Comparison of ENCODE assay signal across 10 cellular contexts in genomic region chr5:57693488-57694305, GRCh38.
DNase-seq lines count a peak whose midpoint lies in the region; ATAC-seq and TF ChIP-seq lines count a peak whose summit lies in the region.
"Had no signal": no experiment of that assay in that cellular context is flagged by ENCODE, and none has a peak within 500 bp of the region (broad histone marks: within the 10 kb centered on the region; RNA-seq: fewer than 3 reads in every experiment).

No MANE protein-coding gene starts in this region.

- peaks cover 25% of the 10 kb centered on the region for H3K4me1 ChIP-seq in HUES6 (ENCODE audit: control insufficient read depth, insufficient read depth, low read length)
- no peaks in the 10 kb centered on the region for H3K4me1 ChIP-seq in naive thymus-derived CD4-positive, alpha-beta T cell (ENCODE audit: control insufficient read depth in 2 of 2, insufficient read depth in 2 of 2, low read length in 2 of 2)

- no peaks in the 10 kb centered on the region for H3K27me3 ChIP-seq in HUES6 (ENCODE audit: control insufficient read depth, insufficient read depth, low read length)
- no peaks in the 10 kb centered on the region for H3K27me3 ChIP-seq in naive thymus-derived CD4-positive, alpha-beta T cell (ENCODE audit: control insufficient read depth in 2 of 2, insufficient read depth in 2 of 2, low read length in 2 of 2)

- peak overlapping the region; percentile 69; the same call in 1 of the 2 replicates for H3K27ac ChIP-seq in HUES6 (ENCODE audit: low read depth, low read length)
- H3K27ac ChIP-seq in skin epidermis: peak overlapping the region in 13 of 21 experiments; percentile 19 to 60 (median 31)
- H3K27ac ChIP-seq in naive thymus-derived CD4-positive, alpha-beta T cell (ENCODE audit: low read depth, low read length): no peak overlapping the region

- H3K4me3 ChIP-seq in HUES6 (ENCODE audit: low read depth, low read length): peak overlapping the region; percentile 22; the same call in 1 of the 2 replicates
- H3K4me3 ChIP-seq in skin epidermis: peak overlapping the region in 1 of 7 experiments; percentile 28
- H3K4me3 ChIP-seq in naive thymus-derived CD4-positive, alpha-beta T cell (ENCODE audit: low read length): no peak overlapping the region

- POLR2A ChIA-PET in GM10248 (lab: Yijun Ruan, JAX): no interaction called here
- POLR2A ChIA-PET in naive thymus-derived CD4-positive, alpha-beta T cell (lab: Charles Lee): no interaction called here

- H3K36me3 Mint-ChIP-seq in brain: no peaks in the 10 kb centered on the region
- no peaks in the 10 kb centered on the region for H3K36me3 Mint-ChIP-seq in naive thymus-derived CD4-positive, alpha-beta T cell
- H3K36me3 Mint-ChIP-seq in activated CD8-positive, alpha-beta memory T cell treated with anti-CD3 and anti-CD28 coated beads, Interleukin-2, amount 10 ng/mL, durations not matched to agents 7 days and 5 days: no peaks in the 10 kb centered on the region

- no peak for TF ChIP-seq CTCF in brain (conservative IDR thresholded peaks at IDR 0.05)
- TF ChIP-seq CTCF in GM10248 (IDR thresholded peaks at IDR 0.05; ENCODE audit: control extremely low read depth, extremely low read depth, low read depth, missing control alignments): no peak

- H3K4me1 Mint-ChIP-seq in brain: peaks cover 65% of the 10 kb centered on the region
- no peaks in the 10 kb centered on the region for H3K4me1 Mint-ChIP-seq in naive thymus-derived CD4-positive, alpha-beta T cell
- H3K4me1 Mint-ChIP-seq in activated CD8-positive, alpha-beta memory T cell treated with anti-CD3 and anti-CD28 coated beads, Interleukin-2, amount 10 ng/mL, durations not matched to agents 7 days and 5 days: no peaks in the 10 kb centered on the region

- ATAC-seq in naive thymus-derived CD4-positive, alpha-beta T cell: no peak
- ATAC-seq in activated CD8-positive, alpha-beta memory T cell treated with anti-CD3 and anti-CD28 coated beads, Interleukin-2, amount 10 ng/mL, durations not matched to agents 7 days and 5 days: no peak
- no peak for ATAC-seq in activated CD4-positive, CD25-positive, alpha-beta regulatory T cell treated with anti-CD3 and anti-CD28 coated beads, Interleukin-2, amount 50 U/mL, for 24 hours

- no peaks in the 10 kb centered on the region for H3K9me3 Mint-ChIP-seq in brain
- peaks cover 0 to 1% (median 0%) of the 10 kb centered on the region in 11 donors for H3K9me3 Mint-ChIP-seq in naive thymus-derived CD4-positive, alpha-beta T cell
- no peaks in the 10 kb centered on the region for H3K9me3 Mint-ChIP-seq in activated CD8-positive, alpha-beta memory T cell treated with anti-CD3 and anti-CD28 coated beads, Interleukin-2, amount 10 ng/mL, durations not matched to agents 7 days and 5 days (ENCODE audit: low read depth)

- H3K9me3 ChIP-seq in HUES6 (ENCODE audit: control insufficient read depth, insufficient read depth, low read depth, low read length): no peaks in the 10 kb centered on the region
- no peaks in the 10 kb centered on the region for H3K9me3 ChIP-seq in naive thymus-derived CD4-positive, alpha-beta T cell (ENCODE audit: control insufficient read depth in 2 of 3, low read length in 3 of 3)

- H3K9ac ChIP-seq in HUES6 (ENCODE audit: low read length): no peak overlapping the region

- H3K27me3 Mint-ChIP-seq in brain: peaks cover under 1% of the 10 kb centered on the region
- H3K27me3 Mint-ChIP-seq in naive thymus-derived CD4-positive, alpha-beta T cell: peaks cover 0 to 5% (median 4%) of the 10 kb centered on the region in 5 donors
- no peaks in the 10 kb centered on the region for H3K27me3 Mint-ChIP-seq in activated CD8-positive, alpha-beta memory T cell treated with anti-CD3 and anti-CD28 coated beads, Interleukin-2, amount 10 ng/mL, durations not matched to agents 7 days and 5 days

- no peaks in the 10 kb centered on the region for H3K36me3 ChIP-seq in HUES6 (ENCODE audit: control insufficient read depth, insufficient read depth, low read length)
- H3K36me3 ChIP-seq in naive thymus-derived CD4-positive, alpha-beta T cell (ENCODE audit: control insufficient read depth in 2 of 3, insufficient read depth in 3 of 3, low read length in 3 of 3): no peaks in the 10 kb centered on the region

- DNase-seq in inferior parietal cortex (ENCODE audit: extremely low spot score) (peak; percentile 26), GM10248 (ENCODE audit: extremely low spot score) (no peak)
- DNase-seq in naive thymus-derived CD4-positive, alpha-beta T cell: no peak
- DNase-seq in activated CD8-positive, alpha-beta memory T cell treated with anti-CD3 and anti-CD28 coated beads, Interleukin-2, amount 10 ng/mL, durations not matched to agents 7 days and 5 days: no peak
- DNase-seq: COR-L47, NCI-H2227 treated with DMSO at 0.1 percent for 48 hours had no signal

- peak overlapping the region in 4 of 5 experiments; percentile 35 to 85 (median 64) for H3K27ac Mint-ChIP-seq in brain
- no peak overlapping the region for H3K27ac Mint-ChIP-seq in naive thymus-derived CD4-positive, alpha-beta T cell
- no peak overlapping the region for H3K27ac Mint-ChIP-seq in activated CD8-positive, alpha-beta memory T cell treated with anti-CD3 and anti-CD28 coated beads, Interleukin-2, amount 10 ng/mL, durations not matched to agents 7 days and 5 days

- peak overlapping the region in 1 of 5 experiments; percentile 18 for H3K4me3 Mint-ChIP-seq in brain
- H3K4me3 Mint-ChIP-seq in naive thymus-derived CD4-positive, alpha-beta T cell: no peak overlapping the region
- no peak overlapping the region for H3K4me3 Mint-ChIP-seq in activated CD8-positive, alpha-beta memory T cell treated with anti-CD3 and anti-CD28 coated beads, Interleukin-2, amount 10 ng/mL, durations not matched to agents 7 days and 5 days

- CTCF ChIA-PET in GM10248 (lab: Yijun Ruan, JAX): interaction anchor here (1.6 to 1.8 kb wide), 2 partner anchors 11 to 12 kb away, joined by 5 to 7 read pairs; no protein-coding TSS in a partner anchor
- CTCF ChIA-PET in naive thymus-derived CD4-positive, alpha-beta T cell (lab: Charles Lee): no interaction called here
- CTCF ChIA-PET in activated CD8-positive, alpha-beta memory T cell treated with anti-CD3 and anti-CD28 coated beads, Interleukin-2, amount 10 ng/mL, durations not matched to agents 7 days and 5 days (lab: Charles Lee): no interaction called here

- intact Hi-C loops in naive thymus-derived CD4-positive, alpha-beta T cell (cut with micrococcal nuclease): no loop called here

Comparison
In these comparisons a context has a peak if more than half of its experiments do, and no peak if none do; other contexts are left out.
1. H3K27ac Mint-ChIP-seq: peak in brain (4 of 5); none in naive thymus-derived CD4-positive, alpha-beta T cell (0 of 9) and activated CD8-positive, alpha-beta memory T cell treated with anti-CD3 and anti-CD28 coated beads, Interleukin-2, amount 10 ng/mL, durations not matched to agents 7 days and 5 days (single experiment).